ENCODE assay signal across 25 cellular contexts in the genomic region with DNA sequence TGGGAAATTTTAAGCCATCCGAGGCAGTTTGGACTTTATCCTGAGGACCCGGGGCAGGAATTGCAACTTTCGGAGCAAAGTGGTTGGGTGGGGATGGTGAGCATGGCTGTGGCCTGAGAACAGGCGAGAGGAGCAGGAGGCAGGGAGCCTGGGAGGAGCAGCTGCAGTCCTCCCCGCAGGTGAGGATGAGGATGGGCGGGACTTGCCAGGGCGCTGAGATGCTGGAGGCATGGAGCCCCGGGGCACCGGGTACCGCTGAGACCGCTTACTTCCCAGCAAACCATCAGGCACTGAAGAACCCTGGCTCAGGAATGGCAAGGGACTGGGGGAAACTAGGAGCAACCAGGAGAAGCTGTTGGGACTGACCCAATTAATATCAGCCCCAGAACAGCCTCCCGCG.
"Had no signal": no experiment of that assay in that cellular context is flagged by ENCODE, and none has a peak within 500 bp of the region (broad histone marks: within the 10 kb centered on the region; RNA-seq: fewer than 3 reads in every experiment).

No MANE protein-coding gene starts in this region.

- H3K9me3 ChIP-seq: gastrocnemius medialis, psoas muscle, suprapubic skin, tibial artery had no signal

- H3K27me3 ChIP-seq: gastrocnemius medialis, neural progenitor cell, tibial artery had no signal

- H3K4me1 ChIP-seq: gastrocnemius medialis, neural progenitor cell, parathyroid adenoma, psoas muscle had no signal

- ATAC-seq: activated CD8-positive, alpha-beta T cell treated with anti-CD3 and anti-CD28 coated beads for 36 hours; activated naive CD8-positive, alpha-beta T cell treated with anti-CD3 and anti-CD28 coated beads, Interleukin-2, amount 50 U/mL, for 24 hours; effector memory CD8-positive, alpha-beta T cell; gastrocnemius medialis; left colon; naive thymus-derived CD8-positive, alpha-beta T cell; psoas muscle had no signal

- H3K4me3 ChIP-seq: coronary artery, gastrocnemius medialis, neural progenitor cell, psoas muscle, smooth muscle cell, suprapubic skin, tibial artery had no signal

- H3K36me3 ChIP-seq: gastrocnemius medialis, neural progenitor cell, suprapubic skin, tibial artery had no signal

- H3K27ac ChIP-seq: gastrocnemius medialis, neural progenitor cell, parathyroid adenoma, psoas muscle, suprapubic skin, tibial artery had no signal

- DNase-seq: activated B cell treated with CpG ODN at 0.5 μM for 24 hours; activated CD4-positive, alpha-beta T cell treated with anti-CD3 and anti-CD28 coated beads, Interleukin-2, amount 50 U/mL, for 1 hour; activated CD8-positive, alpha-beta T cell treated with anti-CD3 and anti-CD28 coated beads for 36 hours; activated naive CD8-positive, alpha-beta T cell treated with anti-CD3 and anti-CD28 coated beads, Interleukin-2, amount 50 U/mL, for 24 hours; activated T-cell treated with anti-CD3 and anti-CD28 coated beads, Interleukin-2, amount 50 U/mL, for 1 hour; effector memory CD8-positive, alpha-beta T cell; erythroblast; gastrocnemius medialis; glutamatergic neuron; hippocampal formation; kidney; left colon; naive thymus-derived CD8-positive, alpha-beta T cell; occipital lobe; stimulated activated CD4-positive, alpha-beta T cell treated with anti-CD3 and anti-CD28 coated beads, Interleukin-15, amount 100 ng/mL, for 24 hours; stimulated activated CD4-positive, alpha-beta T cell treated with anti-CD3 and anti-CD28 coated beads, Interleukin-2, amount 100 ng/mL, for 24 hours; stimulated activated naive CD4-positive, alpha-beta T cell; T-helper 2 cell had no signal
